ENCODE assay signal across 1 cellular context in genomic region chr1:186865861-186866260, GRCh38.
A peak's percentile ranks its signal among the peaks of the same experiment; 100 is the strongest.
TF ChIP-seq lines count a peak whose summit lies in the region.

No MANE protein-coding gene starts in this region.

TF ChIP-seq in K562, 482 proteins besides CTCF, POLR2A, EP300 and RAD21:
- no peak for TF ChIP-seq NKRF (IDR thresholded peaks at IDR 0.05; ENCODE audit: borderline replicate concordance)
- 0 out of 2 replicates have a peak, but pooled peaks have one; percentile 0 for TF ChIP-seq SRSF1 (IDR thresholded peaks at IDR 0.05; ENCODE audit: low read depth, low read length)
- TF ChIP-seq ZNF384 (IDR thresholded peaks at IDR 0.05; ENCODE audit: low read depth, low read length): no peak
- no peak for TF ChIP-seq ZNF140 (CRISPR knock-in tag; IDR thresholded peaks at IDR 0.05)
